ENCODE assay signal across 1 cellular context in genomic region chr17:74907012-74907411, GRCh38.
TF ChIP-seq lines count a peak whose summit lies in the region.

No MANE protein-coding gene starts in this region.

TF ChIP-seq in HepG2, 621 proteins besides CTCF, POLR2A, EP300 and RAD21:
- TF ChIP-seq ZNF768 (CRISPR knock-in tag; IDR thresholded peaks at IDR 0.05), result peak; percentile 2; the same call in 1 of the 2 replicates
- TF ChIP-seq PBX2 (CRISPR knock-in tag; IDR thresholded peaks at IDR 0.05), result no peak
- TF ChIP-seq REL (CRISPR knock-in tag; conservative IDR thresholded peaks at IDR 0.05), result no peak
- TF ChIP-seq, protein P1, sequence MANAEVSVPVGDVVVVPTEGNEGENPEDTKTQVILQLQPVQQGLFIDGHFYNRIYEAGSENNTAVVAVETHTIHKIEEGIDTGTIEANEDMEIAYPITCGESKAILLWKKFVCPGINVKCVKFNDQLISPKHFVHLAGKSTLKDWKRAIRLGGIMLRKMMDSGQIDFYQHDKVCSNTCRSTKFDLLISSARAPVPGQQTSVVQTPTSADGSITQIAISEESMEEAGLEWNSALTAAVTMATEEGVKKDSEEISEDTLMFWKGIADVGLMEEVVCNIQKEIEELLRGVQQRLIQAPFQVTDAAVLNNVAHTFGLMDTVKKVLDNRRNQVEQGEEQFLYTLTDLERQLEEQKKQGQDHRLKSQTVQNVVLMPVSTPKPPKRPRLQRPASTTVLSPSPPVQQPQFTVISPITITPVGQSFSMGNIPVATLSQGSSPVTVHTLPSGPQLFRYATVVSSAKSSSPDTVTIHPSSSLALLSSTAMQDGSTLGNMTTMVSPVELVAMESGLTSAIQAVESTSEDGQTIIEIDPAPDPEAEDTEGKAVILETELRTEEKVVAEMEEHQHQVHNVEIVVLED (CRISPR knock-in tag; IDR thresholded peaks at IDR 0.05; ENCODE audit: borderline replicate concordance), result no peak
- TF ChIP-seq PLRG1 (conservative IDR thresholded peaks at IDR 0.05), result no peak
- TF ChIP-seq, protein P2, sequence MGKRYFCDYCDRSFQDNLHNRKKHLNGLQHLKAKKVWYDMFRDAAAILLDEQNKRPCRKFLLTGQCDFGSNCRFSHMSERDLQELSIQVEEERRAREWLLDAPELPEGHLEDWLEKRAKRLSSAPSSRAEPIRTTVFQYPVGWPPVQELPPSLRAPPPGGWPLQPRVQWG (CRISPR knock-in tag; IDR thresholded peaks at IDR 0.05; ENCODE audit: borderline replicate concordance, low read depth), result no peak
- no peak for TF ChIP-seq TFAP4 (IDR thresholded peaks at IDR 0.05; ENCODE audit: borderline replicate concordance, low read depth)
